ENCODE assay signal across 19 cellular contexts in genomic region chr22:43969021-43969878, GRCh38. TPM values are rescaled to one million over a fixed set of nuclear protein-coding genes. Genes with fewer than 3 reads are reported as not detected.
DNase-seq lines count a peak whose midpoint lies in the region; ATAC-seq, FAIRE-seq and TF ChIP-seq lines count a peak whose summit lies in the region.
"Had no signal": no experiment of that assay in that cellular context is flagged by ENCODE, and none has a peak within 500 bp of the region (broad histone marks: within the 10 kb centered on the region; RNA-seq: fewer than 3 reads in every experiment).

No MANE protein-coding gene starts in this region.

- FAIRE-seq in K562 (lab: Jason Lieb, UNC) = peak; percentile 96
- FAIRE-seq: H1, HepG2 had no signal

- peak overlapping the region; percentile 45 to 63; a peak in 3 of 4 replicates for H3K9ac ChIP-seq in K562 (ENCODE audit: insufficient read depth in 1 of 2, low read depth in 2 of 2, low read length in 2 of 2)
- H3K9ac ChIP-seq: BLaER1 treated with 17β-estradiol and CSF1 and Interleukin-3, amounts not matched to agents 10 nM and 100 nM; KMS-11 had no signal

- DNase-seq in CD4-positive, alpha-beta memory T cell = no peak
- peak; percentile 80 to 87 (median 82) for DNase-seq in K562 (ENCODE audit: extremely low read depth in 1 of 4, low spot score in 3 of 4)
- peak; percentile 30 for DNase-seq in sciatic nerve (ENCODE audit: low spot score)
- DNase-seq in NCI-H82 treated with DMSO at 0.1 percent for 48 hours (lab: John Stamatoyannopoulos, UW; ENCODE audit: unreplicated experiment) = no peak
- no peak for DNase-seq in left cardiac atrium
- no peak for DNase-seq in middle frontal gyrus (ENCODE audit: extremely low spot score, low spot score)
- DNase-seq: DMS79 treated with DMSO at 0.1 percent for 48 hours, NCI-H1417 treated with DMSO at 0.1 percent for 48 hours, NCI-H187 treated with DMSO at 0.1 percent for 48 hours, NCI-H226, NCI-H524, PC-3, SIG-M5 had no signal

- no peaks in the 10 kb centered on the region for H3K27me3 ChIP-seq in CD4-positive, alpha-beta memory T cell (ENCODE audit: insufficient read depth, low read length)
- no peaks in the 10 kb centered on the region for H3K27me3 ChIP-seq in K562 (ENCODE audit: control insufficient read depth in 2 of 2, insufficient read depth in 2 of 2, low read length in 2 of 2)
- H3K27me3 ChIP-seq: BLaER1 treated with 17β-estradiol and CSF1 and Interleukin-3, amounts not matched to agents 10 nM and 100 nM had no signal

- intact Hi-C loops in CD4-positive, alpha-beta memory T cell (cut with micrococcal nuclease) = no loop called here
- intact Hi-C loops in K562 (cut with micrococcal nuclease) = no loop called here
- intact Hi-C loops in sciatic nerve (cut with DNase I) = no loop called here
- intact Hi-C loops in left cardiac atrium (cut with DNase I) = no loop called here

- no TSS peak for BruUV-seq in K562 (replicated peaks; lab: Mats Ljungman, UMichigan)

- H3K27me3 Mint-ChIP-seq in CD4-positive, alpha-beta memory T cell = no peaks in the 10 kb centered on the region

- 17% methylated on average over 16 of the region's 19 CpGs for WGBS in K562 (ENCODE audit: insufficient coverage, low coverage, missing lambda C conversion rate)

- ATAC-seq in K562 (peak; percentile 92), sciatic nerve (no peak), left cardiac atrium (no peak)
- ATAC-seq: HepG2, PC-3 had no signal

- H3K4me1 ChIP-seq in CD4-positive, alpha-beta memory T cell (ENCODE audit: insufficient read depth, low read length) = no peaks in the 10 kb centered on the region
- H3K4me1 ChIP-seq in HEK293 (ENCODE audit: control insufficient read depth, insufficient read depth, low read length) (no peaks in the 10 kb centered on the region), K562 (replicated peaks in 1 of 2; ENCODE audit: control insufficient read depth in 2 of 2, insufficient read depth in 2 of 2, low read length in 2 of 2) (peaks cover 23 to 33% of the 10 kb centered on the region in 2 experiments; a peak in 4 of 5 replicates)
- H3K4me1 ChIP-seq: BLaER1 treated with 17β-estradiol and CSF1 and Interleukin-3, amounts not matched to agents 10 nM and 100 nM had no signal

- peaks cover 68 to 86% of the 10 kb centered on the region in 2 donors for H3K36me3 Mint-ChIP-seq in CD4-positive, alpha-beta memory T cell

- TF ChIP-seq EP300 in K562 (IDR thresholded peaks at IDR 0.05; ENCODE audit: low read length) = peak; percentile 86

- TF ChIP-seq CTCF in HEK293 (tag by site-specific recombination; IDR thresholded peaks at IDR 0.05) (no peak), K562 (IDR thresholded peaks at IDR 0.05 in 2 of 3, conservative IDR thresholded peaks at IDR 0.05 in 1 of 3; ENCODE audit: insufficient read depth in 2 of 3, low read depth in 1 of 3, low read length in 3 of 3) (no peak)

- CTCF ChIA-PET in CD4-positive, alpha-beta memory T cell (lab: Charles Lee; ENCODE audit: partially characterized antibody) = no interaction called here
- CTCF ChIA-PET in HEK293 (lab: Yijun Ruan, JAX) = no interaction called here
- CTCF ChIA-PET in K562 (lab: Yijun Ruan, JAX; ENCODE audit: low intra/inter-chr PET ratio) = no interaction called here

- no peak overlapping the region for H3K4me3 Mint-ChIP-seq in CD4-positive, alpha-beta memory T cell

- in situ Hi-C loops in K562 (cut with MboI) = no loop called here

- H3K4me1 Mint-ChIP-seq in CD4-positive, alpha-beta memory T cell = peaks cover 3 to 10% (median 6%) of the 10 kb centered on the region in 4 donors

- H3K4me3 ChIP-seq in CD4-positive, alpha-beta memory T cell (ENCODE audit: low read length in 2 of 2) = no peak overlapping the region
- H3K4me3 ChIP-seq in HEK293 (ENCODE audit: low read depth, low read length) (no peak overlapping the region), K562 (no peak overlapping the region)
- H3K4me3 ChIP-seq: BLaER1 treated with 17β-estradiol and CSF1 and Interleukin-3, amounts not matched to agents 10 nM and 100 nM had no signal

- peaks cover 73% of the 10 kb centered on the region for H3K36me3 ChIP-seq in CD4-positive, alpha-beta memory T cell (ENCODE audit: insufficient read depth, low read length)
- H3K36me3 ChIP-seq in HEK293 (ENCODE audit: control insufficient read depth in 2 of 2, insufficient read depth in 1 of 2, low read length in 2 of 2) (peaks cover 49 to 95% of the 10 kb centered on the region in 2 experiments), K562 (ENCODE audit: control insufficient read depth, insufficient read depth, low read length) (peaks cover 78% of the 10 kb centered on the region)

- peak overlapping the region; percentile 80 for H3K4me2 ChIP-seq in K562 (ENCODE audit: insufficient read depth, low read length)
- H3K4me2 ChIP-seq: BLaER1 treated with 17β-estradiol and CSF1 and Interleukin-3, amounts not matched to agents 10 nM and 100 nM; KMS-11 had no signal

- no peaks in the 10 kb centered on the region for H3K9me3 Mint-ChIP-seq in CD4-positive, alpha-beta memory T cell

- no peaks in the 10 kb centered on the region for H3K9me3 ChIP-seq in CD4-positive, alpha-beta memory T cell (ENCODE audit: control insufficient read depth in 1 of 2, low read length in 2 of 2)
- H3K9me3 ChIP-seq in HEK293 (ENCODE audit: control insufficient read depth, insufficient read depth, low read depth, low read length) (no peaks in the 10 kb centered on the region), K562 (replicated peaks; ENCODE audit: control insufficient read depth, insufficient read depth, low read depth, low read length) (0 out of 2 replicates have a peak, but pooled peaks cover 2% of the 10 kb centered on the region)
- H3K9me3 ChIP-seq: BLaER1 treated with 17β-estradiol and CSF1 and Interleukin-3, amounts not matched to agents 10 nM and 100 nM had no signal

- peak overlapping the region; percentile 59; the same call in 1 of the 2 replicates for H2AFZ ChIP-seq in K562 (ENCODE audit: low read depth, low read length)

- TF ChIP-seq RAD21 in K562 (CRISPR knock-in tag; conservative IDR thresholded peaks at IDR 0.05 in 1 of 2, IDR thresholded peaks at IDR 0.05 in 1 of 2) = no peak

- no peaks in the 10 kb centered on the region for H3K9me1 ChIP-seq in K562 (ENCODE audit: control insufficient read depth, insufficient read depth, low read length)

- POLR2A ChIA-PET in CD4-positive, alpha-beta memory T cell (lab: Charles Lee; ENCODE audit: partially characterized antibody) = no interaction called here
- POLR2A ChIA-PET in HEK293 (lab: Yijun Ruan, JAX) = no interaction called here
- POLR2A ChIA-PET in K562 (lab: Yijun Ruan, JAX) = interaction anchor here (0.6 kb wide), 1 partner anchor 68 kb away, joined by 3 read pairs; no protein-coding TSS in a partner anchor

- H3K27ac ChIP-seq in CD4-positive, alpha-beta memory T cell (ENCODE audit: low read depth, low read length) = no peak overlapping the region
- H3K27ac ChIP-seq in HEK293 (ENCODE audit: extremely low read depth, low read depth, low read length) = no peak overlapping the region
- H3K27ac ChIP-seq in K562 (ENCODE audit: extremely low read depth, low read depth, low read length) = peak overlapping the region; percentile 85
- H3K27ac ChIP-seq: BLaER1 treated with 17β-estradiol and CSF1 and Interleukin-3, amounts not matched to agents 10 nM and 100 nM; KMS-11; RWPE1 had no signal

- peak overlapping the region in 5 of 7 donors; percentile 24 to 65 (median 39) for H3K27ac Mint-ChIP-seq in CD4-positive, alpha-beta memory T cell

- H4K20me1 ChIP-seq in K562 (replicated peaks; ENCODE audit: control insufficient read depth, insufficient read depth, low read length) = no peaks in the 10 kb centered on the region

- no peak for TF ChIP-seq POLR2A in K562 (conservative IDR thresholded peaks at IDR 0.05)

- peaks cover 6% of the 10 kb centered on the region; the same call in 2 of the 3 replicates for H3K79me2 ChIP-seq in K562 (ENCODE audit: control insufficient read depth, insufficient read depth, low read length)

RNA-seq across cellular contexts. Expression of gene SAMM50, which starts 14.0 kb away (rescaled TPM):
- 10 to 100 TPM; 33.3 to 34.7 TPM for total RNA-seq in CD4-positive, alpha-beta memory T cell
- polyA plus RNA-seq in CD4-positive, alpha-beta memory T cell = 10 to 100 TPM; 70.6 to 72.1 TPM
- 40.1 and 51.7 TPM in 2 replicates for total RNA-seq in K562 (2011; cell fraction: chromatin; rRNA removed; ENCODE audit: low replicate concordance)
- 23.7 and 25.2 TPM in 2 replicates for total RNA-seq in K562 (2011; cell fraction: nucleolus; rRNA removed)
- total RNA-seq in K562 (2011; cell fraction: nucleoplasm; rRNA removed) = 30.8 and 37.3 TPM in 2 replicates
- 30.6 and 37.6 TPM in 2 replicates for total RNA-seq in K562 (2014; rRNA removed)
- 35.1 and 35.7 TPM in 2 replicates for total RNA-seq in K562 (2014; rRNA removed; fragmentation: Illumina TruSeq; extraction: Trizol)
- total RNA-seq in K562 (2015; rRNA removed; fragmentation: Illumina TruSeq; extraction: Trizol) = 34.8 and 38.3 TPM in 2 replicates
- total RNA-seq in K562 (2021) = 46.3 and 46.5 TPM in 2 replicates
- polyA plus RNA-seq in K562 (2011; rRNA removed) = 35.0 and 38.1 TPM in 2 replicates
- polyA plus RNA-seq in K562 (2011; cell fraction: cytosol; rRNA removed) = 28.0 and 30.0 TPM in 2 replicates
- 24.4 and 30.8 TPM in 2 replicates for polyA plus RNA-seq in K562 (2011; cell fraction: nucleus; rRNA removed)
- polyA plus RNA-seq in K562 (2012) = 41.2 and 46.0 TPM in 2 replicates
- 47.5 and 49.3 TPM in 2 replicates for polyA plus RNA-seq in K562 (2014; fragmentation: Illumina TruSeq; extraction: Trizol)
- polyA plus RNA-seq in K562 (2014; fragmentation: Nextera tagmentation; extraction: Ambion mirVana) = 10 to 100 TPM; 14.6 to 27.2 TPM
- polyA plus RNA-seq in K562 (2014; rRNA removed) = 42.4 and 42.9 TPM in 2 replicates
- 39.2 and 39.4 TPM in 2 replicates for polyA minus RNA-seq in K562 (2011; rRNA and poly(A)+ RNA removed)
- 16.7 and 18.9 TPM in 2 replicates for polyA minus RNA-seq in K562 (2011; cell fraction: cytosol; rRNA and poly(A)+ RNA removed)
- polyA minus RNA-seq in K562 (2011; cell fraction: nucleus; rRNA and poly(A)+ RNA removed) = 10.6 and 19.5 TPM in 2 replicates
- 28.0 TPM for total RNA-seq in sciatic nerve
- total RNA-seq in left cardiac atrium = 10 to 100 TPM; 55.5 to 67.6 TPM

RNA-seq across cellular contexts. Expression of gene PNPLA3, which starts 45.6 kb away (rescaled TPM):
- total RNA-seq in CD4-positive, alpha-beta memory T cell = not detected
- not detected for polyA plus RNA-seq in CD4-positive, alpha-beta memory T cell
- total RNA-seq in K562 (2011; cell fraction: chromatin; rRNA removed; ENCODE audit: low replicate concordance) = 3.3 and 5.3 TPM in 2 replicates
- 0.79 and 1.3 TPM in 2 replicates for total RNA-seq in K562 (2011; cell fraction: nucleolus; rRNA removed)
- total RNA-seq in K562 (2011; cell fraction: nucleoplasm; rRNA removed) = 1.5 and 5.2 TPM in 2 replicates
- total RNA-seq in K562 (2014; rRNA removed) (0.08 TPM in 1 of 2 replicates, not detected in the other), K562 (2014; rRNA removed; fragmentation: Illumina TruSeq; extraction: Trizol) (0.16 TPM in 1 of 2 replicates, not detected in the other), K562 (2015; rRNA removed; fragmentation: Illumina TruSeq; extraction: Trizol) (not detected in 2 replicates), K562 (2021) (0.09 and 0.38 TPM in 2 replicates), sciatic nerve (7.8 TPM), left cardiac atrium (1 to 10 TPM; 1.5 to 5.2 TPM)
- polyA plus RNA-seq in K562 (2011; rRNA removed) (0.20 and 0.87 TPM in 2 replicates), K562 (2014; fragmentation: Illumina TruSeq; extraction: Trizol) (0.06 and 0.48 TPM in 2 replicates), K562 (2014; fragmentation: Nextera tagmentation; extraction: Ambion mirVana) (not detected), K562 (2014; rRNA removed) (not detected in 2 replicates)
- 0.75 TPM in 1 of 2 replicates, not detected in the other for polyA plus RNA-seq in K562 (2011; cell fraction: cytosol; rRNA removed)
- polyA plus RNA-seq in K562 (2011; cell fraction: nucleus; rRNA removed) = 1.1 and 3.7 TPM in 2 replicates
- polyA plus RNA-seq in K562 (2012) = 0.10 and 0.25 TPM in 2 replicates
- 0.53 and 0.96 TPM in 2 replicates for polyA minus RNA-seq in K562 (2011; rRNA and poly(A)+ RNA removed)
- polyA minus RNA-seq in K562 (2011; cell fraction: cytosol; rRNA and poly(A)+ RNA removed) = not detected in 2 replicates
- polyA minus RNA-seq in K562 (2011; cell fraction: nucleus; rRNA and poly(A)+ RNA removed) = 1.2 and 1.6 TPM in 2 replicates

RNA-seq across cellular contexts. Expression of gene PARVB, which starts 54.9 kb away (rescaled TPM):
- total RNA-seq in CD4-positive, alpha-beta memory T cell = 10 to 100 TPM; 14.6 to 17.0 TPM
- polyA plus RNA-seq in CD4-positive, alpha-beta memory T cell = 1 to 10 TPM; 3.4 to 5.0 TPM
- total RNA-seq in K562 (2011; cell fraction: chromatin; rRNA removed; ENCODE audit: low replicate concordance) = 13.6 and 22.3 TPM in 2 replicates
- total RNA-seq in K562 (2011; cell fraction: nucleolus; rRNA removed) = 10.8 and 12.0 TPM in 2 replicates
- total RNA-seq in K562 (2011; cell fraction: nucleoplasm; rRNA removed) = 8.9 and 12.1 TPM in 2 replicates
- total RNA-seq in K562 (2014; rRNA removed) = 57.9 and 58.8 TPM in 2 replicates
- 18.6 and 20.9 TPM in 2 replicates for total RNA-seq in K562 (2014; rRNA removed; fragmentation: Illumina TruSeq; extraction: Trizol)
- total RNA-seq in K562 (2015; rRNA removed; fragmentation: Illumina TruSeq; extraction: Trizol) = 19.3 and 23.0 TPM in 2 replicates
- total RNA-seq in K562 (2021) = 39.0 and 42.6 TPM in 2 replicates
- 59.2 and 62.5 TPM in 2 replicates for polyA plus RNA-seq in K562 (2011; rRNA removed)
- 74.6 and 88.9 TPM in 2 replicates for polyA plus RNA-seq in K562 (2011; cell fraction: cytosol; rRNA removed)
- 29.0 and 29.9 TPM in 2 replicates for polyA plus RNA-seq in K562 (2011; cell fraction: nucleus; rRNA removed)
- polyA plus RNA-seq in K562 (2012) = 35.8 and 54.1 TPM in 2 replicates
- polyA plus RNA-seq in K562 (2014; fragmentation: Illumina TruSeq; extraction: Trizol) = 29.2 and 35.0 TPM in 2 replicates
- 1 to 10 TPM; 1.1 to 1.6 TPM for polyA plus RNA-seq in K562 (2014; fragmentation: Nextera tagmentation; extraction: Ambion mirVana)
- 52.9 and 64.8 TPM in 2 replicates for polyA plus RNA-seq in K562 (2014; rRNA removed)
- 32.1 and 33.1 TPM in 2 replicates for polyA minus RNA-seq in K562 (2011; rRNA and poly(A)+ RNA removed)
- polyA minus RNA-seq in K562 (2011; cell fraction: cytosol; rRNA and poly(A)+ RNA removed) = 15.8 and 16.6 TPM in 2 replicates
- 4.8 and 7.6 TPM in 2 replicates for polyA minus RNA-seq in K562 (2011; cell fraction: nucleus; rRNA and poly(A)+ RNA removed)
- total RNA-seq in sciatic nerve = 38.2 TPM
- total RNA-seq in left cardiac atrium = 100 to 1,000 TPM in 1 of 2 donors, 10 to 100 TPM in 1; 95.5 to 113 TPM

Comparison
In these comparisons a context has a peak if more than half of its experiments do, and no peak if none do; other contexts are left out.
1. DNase-seq: peak in K562 (4 of 4) and sciatic nerve (single experiment); none in CD4-positive, alpha-beta memory T cell (0 of 5), NCI-H82 treated with DMSO at 0.1 percent for 48 hours (single experiment), left cardiac atrium (single experiment) and middle frontal gyrus (single experiment).